In genomic region chr1:206489980-206490534, GRCh38 we compare ENCODE assay signal across 8 cellular contexts. TPM values are rescaled to one million over a fixed set of nuclear protein-coding genes. Genes with fewer than 3 reads are reported as not detected.
DNase-seq lines count a peak whose midpoint lies in the region; FAIRE-seq and TF ChIP-seq lines count a peak whose summit lies in the region.

No MANE protein-coding gene starts in this region.

- TF ChIP-seq CTCF in GM10266 (IDR thresholded peaks at IDR 0.05; ENCODE audit: control insufficient read depth, insufficient read depth, low read depth, missing control alignments) (peak; percentile 84), type B pancreatic cell (conservative IDR thresholded peaks at IDR 0.05) (peak; percentile 95)

- H3K4me1 Mint-ChIP-seq in activated T-helper 1 cell treated with anti-CD3 and anti-CD28 coated beads, Interleukin-12 subunit alpha, Interleukin-12 subunit beta, Interleukin-2, Interleukin-4 antibody, amounts not matched to agents 30 ng/mL and 10 ng/mL and 1 ng/mL, durations not matched to agents 14 hours and 24 hours and 36 hours (ENCODE audit: low read depth), result peaks cover 12% of the 10 kb centered on the region
- peaks cover 13% of the 10 kb centered on the region for H3K4me1 Mint-ChIP-seq in type B pancreatic cell (ENCODE audit: unreplicated experiment)

- FAIRE-seq in RCC 7860 (lab: Jason Lieb, UNC), result no peak

- H3K27me3 Mint-ChIP-seq in activated T-helper 1 cell treated with anti-CD3 and anti-CD28 coated beads, Interleukin-12 subunit alpha, Interleukin-12 subunit beta, Interleukin-2, Interleukin-4 antibody, amounts not matched to agents 30 ng/mL and 10 ng/mL and 1 ng/mL, durations not matched to agents 14 hours and 24 hours and 36 hours (ENCODE audit: insufficient read depth), result no peaks in the 10 kb centered on the region
- H3K27me3 Mint-ChIP-seq in type B pancreatic cell, result no peaks in the 10 kb centered on the region

- H3K36me3 Mint-ChIP-seq in activated T-helper 1 cell treated with anti-CD3 and anti-CD28 coated beads, Interleukin-12 subunit alpha, Interleukin-12 subunit beta, Interleukin-2, Interleukin-4 antibody, amounts not matched to agents 30 ng/mL and 10 ng/mL and 1 ng/mL, durations not matched to agents 14 hours and 24 hours and 36 hours (ENCODE audit: low read depth), result peaks cover 48% of the 10 kb centered on the region
- H3K36me3 Mint-ChIP-seq in type B pancreatic cell, result peaks cover 4% of the 10 kb centered on the region

- H3K4me3 Mint-ChIP-seq in activated T-helper 1 cell treated with anti-CD3 and anti-CD28 coated beads, Interleukin-12 subunit alpha, Interleukin-12 subunit beta, Interleukin-2, Interleukin-4 antibody, amounts not matched to agents 30 ng/mL and 10 ng/mL and 1 ng/mL, durations not matched to agents 14 hours and 24 hours and 36 hours, result no peak overlapping the region
- no peak overlapping the region for H3K4me3 Mint-ChIP-seq in type B pancreatic cell

- intact Hi-C loops in activated T-helper 1 cell treated with anti-CD3 and anti-CD28 coated beads, Interleukin-12 subunit alpha, Interleukin-12 subunit beta, Interleukin-2, Interleukin-4 antibody, amounts not matched to agents 30 ng/mL and 10 ng/mL and 1 ng/mL, durations not matched to agents 14 hours and 24 hours and 36 hours (cut with micrococcal nuclease), result loop anchor here (1.0 to 10.0 kb wide), 3 partner anchors 93 to 495 kb away; no protein-coding TSS in a partner anchor

- H3K27ac Mint-ChIP-seq in activated T-helper 1 cell treated with anti-CD3 and anti-CD28 coated beads, Interleukin-12 subunit alpha, Interleukin-12 subunit beta, Interleukin-2, Interleukin-4 antibody, amounts not matched to agents 30 ng/mL and 10 ng/mL and 1 ng/mL, durations not matched to agents 14 hours and 24 hours and 36 hours, result no peak overlapping the region
- H3K27ac Mint-ChIP-seq in type B pancreatic cell, result no peak overlapping the region

- DNase-seq in GM10266 (ENCODE audit: extremely low spot score), result peak; percentile 77
- DNase-seq in HuH-7.5 (ENCODE audit: low spot score), result peak; percentile 86
- DNase-seq in RCC 7860 (ENCODE audit: low spot score), result peak; percentile 40
- DNase-seq in activated T-helper 1 cell treated with anti-CD3 and anti-CD28 coated beads, Interleukin-12 subunit alpha, Interleukin-12 subunit beta, Interleukin-2, Interleukin-4 antibody, amounts not matched to agents 30 ng/mL and 10 ng/mL and 1 ng/mL, durations not matched to agents 14 hours and 24 hours and 36 hours (ENCODE audit: low spot score), result peak; percentile 43
- DNase-seq in fibroblast of peridontal ligament (ENCODE audit: extremely low read depth), result peak; percentile 70
- DNase-seq in nucleus accumbens (lab: John Stamatoyannopoulos, UW), result peak in 40 of 56 donors; percentile 10 to 74 (median 34)
- peak; percentile 84 for DNase-seq in type B pancreatic cell (ENCODE audit: extremely low spot score, unreplicated experiment)
- DNase-seq in GOT3 (lab: John Stamatoyannopoulos, UW), result no peak

- no peaks in the 10 kb centered on the region for H3K9me3 Mint-ChIP-seq in activated T-helper 1 cell treated with anti-CD3 and anti-CD28 coated beads, Interleukin-12 subunit alpha, Interleukin-12 subunit beta, Interleukin-2, Interleukin-4 antibody, amounts not matched to agents 30 ng/mL and 10 ng/mL and 1 ng/mL, durations not matched to agents 14 hours and 24 hours and 36 hours
- H3K9me3 Mint-ChIP-seq in type B pancreatic cell, result no peaks in the 10 kb centered on the region

RNA-seq across cellular contexts. Expression of gene RASSF5, which starts 17.3 kb away (rescaled TPM):
- 220 and 221 TPM in 2 replicates for total RNA-seq in activated T-helper 1 cell treated with anti-CD3 and anti-CD28 coated beads, Interleukin-12 subunit alpha, Interleukin-12 subunit beta, Interleukin-2, Interleukin-4 antibody, amounts not matched to agents 30 ng/mL and 10 ng/mL and 1 ng/mL, durations not matched to agents 14 hours and 24 hours and 36 hours
- total RNA-seq in type B pancreatic cell (ENCODE audit: low replicate concordance), result 3.8 and 5.9 TPM in 2 replicates

RNA-seq across cellular contexts. Expression of gene IKBKE, which starts 19.8 kb away (rescaled TPM):
- 59.8 and 64.9 TPM in 2 replicates for total RNA-seq in activated T-helper 1 cell treated with anti-CD3 and anti-CD28 coated beads, Interleukin-12 subunit alpha, Interleukin-12 subunit beta, Interleukin-2, Interleukin-4 antibody, amounts not matched to agents 30 ng/mL and 10 ng/mL and 1 ng/mL, durations not matched to agents 14 hours and 24 hours and 36 hours
- 10.7 and 13.4 TPM in 2 replicates for total RNA-seq in type B pancreatic cell (ENCODE audit: low replicate concordance)

Comparison
In these comparisons a context has a peak if more than half of its experiments do, and no peak if none do; other contexts are left out.
1. RNA of gene RASSF5, which starts 17.3 kb away (total RNA-seq): 220 to 221 TPM in activated T-helper 1 cell treated with anti-CD3 and anti-CD28 coated beads, Interleukin-12 subunit alpha, Interleukin-12 subunit beta, Interleukin-2, Interleukin-4 antibody, amounts not matched to agents 30 ng/mL and 10 ng/mL and 1 ng/mL, durations not matched to agents 14 hours and 24 hours and 36 hours; 3.8 to 5.9 TPM in type B pancreatic cell; every median in the first group is over 10 times any median in the second.